1 cellular context compared by ENCODE assay signal in the genomic region with DNA sequence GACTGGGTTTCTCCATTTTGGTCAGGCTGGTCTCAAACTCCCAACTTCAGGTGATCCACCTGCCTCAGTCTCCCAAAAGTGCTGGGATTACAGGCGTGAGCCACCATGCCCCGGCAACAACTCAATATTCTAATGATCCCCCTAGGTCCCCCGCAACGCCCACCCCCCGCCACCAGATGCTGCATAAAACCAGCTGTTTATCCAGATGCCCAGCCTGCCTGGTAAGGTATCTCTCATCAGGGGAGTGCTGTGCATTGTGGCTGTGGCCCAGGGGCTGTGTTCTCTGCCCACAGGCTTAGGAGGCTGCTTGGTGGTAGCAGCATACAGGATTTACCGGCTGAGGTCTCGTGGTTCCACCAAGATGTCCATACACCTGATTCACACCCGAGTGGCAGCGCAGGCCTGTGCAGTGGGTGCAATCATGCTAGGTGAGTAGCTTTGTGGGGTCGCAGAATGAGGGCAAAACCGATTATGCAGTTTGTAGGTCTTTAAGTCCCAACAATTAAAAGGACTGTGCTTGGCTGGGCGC.
TF ChIP-seq lines count a peak whose summit lies in the region.

No MANE protein-coding gene starts in this region.

TF ChIP-seq in GM12878, 131 proteins besides CTCF, POLR2A, EP300 and RAD21:
- TF ChIP-seq HDAC6 (IDR thresholded peaks at IDR 0.05; ENCODE audit: unreplicated experiment) = no peak
- TF ChIP-seq TAF1 (IDR thresholded peaks at IDR 0.05; ENCODE audit: borderline replicate concordance, low read depth, low read length) = no peak
- no peak for TF ChIP-seq MEF2B (IDR thresholded peaks at IDR 0.05; ENCODE audit: partially characterized antibody, poor library complexity, severe bottlenecking)
- TF ChIP-seq, protein P1, sequence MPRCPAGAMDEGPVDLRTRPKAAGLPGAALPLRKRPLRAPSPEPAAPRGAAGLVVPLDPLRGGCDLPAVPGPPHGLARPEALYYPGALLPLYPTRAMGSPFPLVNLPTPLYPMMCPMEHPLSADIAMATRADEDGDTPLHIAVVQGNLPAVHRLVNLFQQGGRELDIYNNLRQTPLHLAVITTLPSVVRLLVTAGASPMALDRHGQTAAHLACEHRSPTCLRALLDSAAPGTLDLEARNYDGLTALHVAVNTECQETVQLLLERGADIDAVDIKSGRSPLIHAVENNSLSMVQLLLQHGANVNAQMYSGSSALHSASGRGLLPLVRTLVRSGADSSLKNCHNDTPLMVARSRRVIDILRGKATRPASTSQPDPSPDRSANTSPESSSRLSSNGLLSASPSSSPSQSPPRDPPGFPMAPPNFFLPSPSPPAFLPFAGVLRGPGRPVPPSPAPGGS (IDR thresholded peaks at IDR 0.05; ENCODE audit: borderline replicate concordance, insufficient read depth, low read depth, low read length, poor library complexity, severe bottlenecking) = no peak
- TF ChIP-seq MTA3 (IDR thresholded peaks at IDR 0.05; ENCODE audit: borderline replicate concordance, low read length) = no peak
- no peak for TF ChIP-seq PAX5 (IDR thresholded peaks at IDR 0.05; ENCODE audit: borderline replicate concordance, low read depth, low read length)
- TF ChIP-seq E2F8 (IDR thresholded peaks at IDR 0.05; ENCODE audit: low read depth, partially characterized antibody) = no peak
- no peak for TF ChIP-seq HCFC1 (IDR thresholded peaks at IDR 0.05; ENCODE audit: low read length)
- TF ChIP-seq ZNF384 (IDR thresholded peaks at IDR 0.05; ENCODE audit: borderline replicate concordance, low read depth, low read length) = no peak
- TF ChIP-seq, protein P2, sequence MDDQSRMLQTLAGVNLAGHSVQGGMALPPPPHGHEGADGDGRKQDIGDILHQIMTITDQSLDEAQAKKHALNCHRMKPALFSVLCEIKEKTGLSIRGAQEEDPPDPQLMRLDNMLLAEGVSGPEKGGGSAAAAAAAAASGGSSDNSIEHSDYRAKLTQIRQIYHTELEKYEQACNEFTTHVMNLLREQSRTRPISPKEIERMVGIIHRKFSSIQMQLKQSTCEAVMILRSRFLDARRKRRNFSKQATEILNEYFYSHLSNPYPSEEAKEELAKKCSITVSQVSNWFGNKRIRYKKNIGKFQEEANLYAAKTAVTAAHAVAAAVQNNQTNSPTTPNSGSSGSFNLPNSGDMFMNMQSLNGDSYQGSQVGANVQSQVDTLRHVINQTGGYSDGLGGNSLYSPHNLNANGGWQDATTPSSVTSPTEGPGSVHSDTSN (IDR thresholded peaks at IDR 0.05; ENCODE audit: insufficient replicate concordance, low read depth, low read length) = no peak
- TF ChIP-seq KAT2A (conservative IDR thresholded peaks at IDR 0.05; ENCODE audit: control insufficient read depth, low read depth, low read length) = no peak
- TF ChIP-seq SMC3 (IDR thresholded peaks at IDR 0.05; ENCODE audit: borderline replicate concordance, low read length) = no peak
